Comparison of ENCODE assay signal across 16 cellular contexts in the genomic region with DNA sequence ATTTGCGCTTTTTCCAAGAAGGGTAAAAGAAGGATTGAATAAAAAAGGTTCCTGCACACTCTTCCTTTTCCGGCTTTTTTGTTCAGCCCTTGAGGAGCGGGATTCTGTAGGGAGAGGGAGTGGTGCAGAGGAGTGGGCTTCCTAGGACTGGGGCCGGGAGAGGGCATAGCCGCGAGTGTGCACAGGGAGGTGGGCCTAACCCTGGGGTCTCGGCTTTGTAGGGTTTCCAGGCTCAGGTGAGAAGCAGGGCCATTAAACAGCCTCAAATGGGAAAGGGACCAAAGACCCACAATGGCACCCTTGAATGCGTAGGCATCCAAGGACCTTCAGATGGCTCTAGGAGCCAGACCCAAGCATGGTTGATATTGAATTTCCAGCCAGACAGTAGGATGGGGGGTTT. TPM values are rescaled to one million over a fixed set of nuclear protein-coding genes. Genes with fewer than 3 reads are reported as not detected.
"Had no signal": no experiment of that assay in that cellular context is flagged by ENCODE, and none has a peak within 500 bp of the region (broad histone marks: within the 10 kb centered on the region; RNA-seq: fewer than 3 reads in every experiment).

No MANE protein-coding gene starts in this region.

- DNase-seq: activated CD4-positive, alpha-beta T cell treated with anti-CD3 and anti-CD28 coated beads for 48 hours; activated CD4-positive, alpha-beta T cell treated with anti-CD3 and anti-CD28 coated beads, Interleukin-2, amount 50 U/mL, for 4 hours; activated CD4-positive, CD25-positive, alpha-beta regulatory T cell treated with anti-CD3 and anti-CD28 coated beads, Interleukin-2, amount 50 U/mL, for 72 hours; activated gamma-delta T cell; activated naive CD4-positive, alpha-beta T cell treated with anti-CD3 and anti-CD28 coated beads for 36 hours; activated T-cell treated with anti-CD3 and anti-CD28 coated beads, Interleukin-2, amount 50 U/mL, for 4 hours; KG1; NCI-H1092; T-helper 17 cell; T-helper 9 cell had no signal

- H3K27ac Mint-ChIP-seq: activated CD8-positive, alpha-beta T cell treated with anti-CD3 and anti-CD28 coated beads, Interleukin-2, amount 10 ng/mL, durations not matched to agents 7 days and 5 days; activated naive CD4-positive, alpha-beta T cell treated with anti-CD3 and anti-CD28 coated beads for 36 hours; activated naive CD8-positive, alpha-beta T cell; T-helper 17 cell; WTC11 had no signal

- H3K4me3 ChIP-seq: cardiac muscle cell had no signal

- H3K36me3 ChIP-seq: brain microvascular endothelial cell, cardiac muscle cell had no signal

- H3K4me3 Mint-ChIP-seq: activated CD8-positive, alpha-beta T cell treated with anti-CD3 and anti-CD28 coated beads, Interleukin-2, amount 10 ng/mL, durations not matched to agents 7 days and 5 days; activated naive CD4-positive, alpha-beta T cell treated with anti-CD3 and anti-CD28 coated beads for 36 hours; activated naive CD8-positive, alpha-beta T cell; activated T-cell treated with anti-CD3 and anti-CD28 coated beads, Interleukin-2, amount 50 U/mL, for 4 hours; T-helper 17 cell; WTC11 had no signal

- H3K36me3 Mint-ChIP-seq: activated naive CD8-positive, alpha-beta T cell; WTC11 had no signal

- ATAC-seq: activated CD8-positive, alpha-beta T cell treated with anti-CD3 and anti-CD28 coated beads, Interleukin-2, amount 10 ng/mL, durations not matched to agents 7 days and 5 days; activated T-cell treated with anti-CD3 and anti-CD28 coated beads, Interleukin-2, amount 50 U/mL, for 4 hours; T-helper 17 cell had no signal

- H3K27ac ChIP-seq: brain microvascular endothelial cell, cardiac muscle cell had no signal

- H3K9me3 Mint-ChIP-seq: activated naive CD4-positive, alpha-beta T cell treated with anti-CD3 and anti-CD28 coated beads for 36 hours; activated T-cell treated with anti-CD3 and anti-CD28 coated beads, Interleukin-2, amount 50 U/mL, for 4 hours; WTC11 had no signal

RNA-seq across cellular contexts. Expression of gene RAB6B, which starts 35.4 kb away (rescaled TPM):
- total RNA-seq: activated naive CD4-positive, alpha-beta T cell treated with anti-CD3 and anti-CD28 coated beads for 36 hours; OCI-LY7 had no signal
